1 cellular context compared by ENCODE assay signal in the genomic region with DNA sequence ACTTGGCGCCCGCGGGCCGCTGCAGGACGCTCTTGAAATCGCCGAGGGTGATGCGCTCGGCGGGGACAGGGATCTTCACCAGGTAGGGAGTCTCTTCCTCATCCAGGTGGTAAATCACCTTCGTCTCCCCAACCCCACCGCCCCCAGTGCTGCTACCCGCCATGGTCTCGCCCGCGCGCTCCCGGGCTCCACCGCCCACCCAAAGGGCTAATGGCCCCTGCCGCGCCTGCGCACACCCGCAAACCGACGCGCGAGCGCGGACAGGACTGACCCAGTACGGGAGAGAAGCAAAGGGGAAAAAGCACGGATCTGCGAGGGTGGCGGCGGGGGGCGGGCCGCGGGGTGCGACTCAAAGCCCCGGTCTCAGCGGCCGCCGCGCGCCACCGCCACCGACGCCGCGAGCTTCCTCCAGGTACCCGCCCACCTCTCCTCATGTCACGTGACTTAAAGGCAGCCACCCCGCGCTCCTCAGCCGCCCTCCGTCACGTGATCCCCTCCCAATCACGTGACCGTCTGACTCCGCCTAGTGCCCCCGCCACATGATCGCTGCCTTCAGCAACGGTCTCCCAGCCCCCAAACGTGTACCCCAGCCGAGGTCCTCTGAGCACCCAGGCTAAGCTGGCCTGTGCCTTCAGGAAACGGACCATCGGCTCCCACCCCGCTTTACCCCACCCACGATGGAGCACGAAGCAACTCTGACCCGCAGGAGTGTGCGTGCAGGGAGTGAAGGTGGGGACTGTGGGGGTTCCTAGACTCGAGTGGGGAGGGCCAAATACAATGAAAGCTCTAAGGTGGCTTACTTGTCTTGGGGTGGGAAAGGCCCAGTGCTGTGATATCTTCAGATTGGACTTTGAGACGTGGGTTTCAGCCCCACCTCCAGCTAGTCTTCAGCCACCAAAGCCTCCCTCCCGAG.
TF ChIP-seq lines count a peak whose summit lies in the region.

A gene (minus strand): TSS at position 418 of the 913 bp plus-strand sequence. CDS start 255 bp downstream, at position 163.

TF ChIP-seq in WTC11, 78 proteins besides CTCF, POLR2A, EP300 and RAD21 (continued from another document):
- TF ChIP-seq, protein P1, sequence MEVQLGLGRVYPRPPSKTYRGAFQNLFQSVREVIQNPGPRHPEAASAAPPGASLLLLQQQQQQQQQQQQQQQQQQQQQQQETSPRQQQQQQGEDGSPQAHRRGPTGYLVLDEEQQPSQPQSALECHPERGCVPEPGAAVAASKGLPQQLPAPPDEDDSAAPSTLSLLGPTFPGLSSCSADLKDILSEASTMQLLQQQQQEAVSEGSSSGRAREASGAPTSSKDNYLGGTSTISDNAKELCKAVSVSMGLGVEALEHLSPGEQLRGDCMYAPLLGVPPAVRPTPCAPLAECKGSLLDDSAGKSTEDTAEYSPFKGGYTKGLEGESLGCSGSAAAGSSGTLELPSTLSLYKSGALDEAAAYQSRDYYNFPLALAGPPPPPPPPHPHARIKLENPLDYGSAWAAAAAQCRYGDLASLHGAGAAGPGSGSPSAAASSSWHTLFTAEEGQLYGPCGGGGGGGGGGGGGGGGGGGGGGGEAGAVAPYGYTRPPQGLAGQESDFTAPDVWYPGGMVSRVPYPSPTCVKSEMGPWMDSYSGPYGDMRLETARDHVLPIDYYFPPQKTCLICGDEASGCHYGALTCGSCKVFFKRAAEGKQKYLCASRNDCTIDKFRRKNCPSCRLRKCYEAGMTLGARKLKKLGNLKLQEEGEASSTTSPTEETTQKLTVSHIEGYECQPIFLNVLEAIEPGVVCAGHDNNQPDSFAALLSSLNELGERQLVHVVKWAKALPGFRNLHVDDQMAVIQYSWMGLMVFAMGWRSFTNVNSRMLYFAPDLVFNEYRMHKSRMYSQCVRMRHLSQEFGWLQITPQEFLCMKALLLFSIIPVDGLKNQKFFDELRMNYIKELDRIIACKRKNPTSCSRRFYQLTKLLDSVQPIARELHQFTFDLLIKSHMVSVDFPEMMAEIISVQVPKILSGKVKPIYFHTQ (CRISPR knock-in tag; IDR thresholded peaks at IDR 0.05), result peak; percentile 73; the same call in 1 of the 2 replicates
- TF ChIP-seq CREM (CRISPR knock-in tag; IDR thresholded peaks at IDR 0.05), result peak; percentile 83
- TF ChIP-seq JUN (CRISPR knock-in tag; IDR thresholded peaks at IDR 0.05), result no peak
- peak; percentile 58; the same call in 1 of the 2 replicates for TF ChIP-seq ELF4 (CRISPR knock-in tag; IDR thresholded peaks at IDR 0.05; ENCODE audit: low read depth)
- peak; percentile 76; the same call in 1 of the 2 replicates for TF ChIP-seq KAT7 (CRISPR knock-in tag; IDR thresholded peaks at IDR 0.05; ENCODE audit: borderline replicate concordance)
